20 cellular contexts compared by ENCODE assay signal in genomic region chrX:108271397-108271787, GRCh38.
A peak's percentile ranks its signal among the peaks of the same experiment; 100 is the strongest.
DNase-seq lines count a peak whose midpoint lies in the region; ATAC-seq and TF ChIP-seq lines count a peak whose summit lies in the region.
"Had no signal": no experiment of that assay in that cellular context is flagged by ENCODE, and none has a peak within 500 bp of the region (broad histone marks: within the 10 kb centered on the region; RNA-seq: fewer than 3 reads in every experiment).

No MANE protein-coding gene starts in this region.

- H3K4me1 ChIP-seq in BLaER1 = peaks cover 19% of the 10 kb centered on the region
- H3K4me1 ChIP-seq in hepatocyte (ENCODE audit: insufficient read depth) = no peaks in the 10 kb centered on the region
- H3K4me1 ChIP-seq in neuronal stem cell (ENCODE audit: control insufficient read depth in 2 of 2, insufficient read depth in 1 of 2, low read depth in 1 of 2, low read length in 2 of 2) = peaks cover 0 to 2% of the 10 kb centered on the region in 2 donors
- H3K4me1 ChIP-seq: pancreas, upper lobe of left lung had no signal

- H3K27me3 ChIP-seq in BLaER1 = peaks cover 91% of the 10 kb centered on the region
- no peaks in the 10 kb centered on the region for H3K27me3 ChIP-seq in hepatocyte
- H3K27me3 ChIP-seq in neuronal stem cell (ENCODE audit: control insufficient read depth in 3 of 3, insufficient read depth in 3 of 3, low read depth in 1 of 3, low read length in 3 of 3) = no peaks in the 10 kb centered on the region
- H3K27me3 ChIP-seq: upper lobe of left lung had no signal

- no peak overlapping the region for H2AFZ ChIP-seq in hepatocyte
- no peak overlapping the region for H2AFZ ChIP-seq in neuronal stem cell (ENCODE audit: low read length)

- no peaks in the 10 kb centered on the region for H3K9me2 ChIP-seq in hepatocyte (replicated peaks; ENCODE audit: insufficient read depth)

- H3K4me3 ChIP-seq in BLaER1 (no peak overlapping the region), hepatocyte (no peak overlapping the region), neuronal stem cell (ENCODE audit: low read length in 2 of 2) (no peak overlapping the region)
- H3K4me3 ChIP-seq: mucosa of descending colon, pancreas, SK-N-MC, upper lobe of left lung had no signal

- H3K36me3 ChIP-seq in BLaER1 = no peaks in the 10 kb centered on the region
- no peaks in the 10 kb centered on the region for H3K36me3 ChIP-seq in hepatocyte (replicated peaks; ENCODE audit: insufficient read depth, low read depth)
- H3K36me3 ChIP-seq in neuronal stem cell (replicated peaks in 1 of 2; ENCODE audit: control insufficient read depth in 2 of 2, insufficient read depth in 2 of 2, low read length in 2 of 2) = no peaks in the 10 kb centered on the region
- H3K36me3 ChIP-seq: pancreas, upper lobe of left lung had no signal

- H2AK5ac ChIP-seq in neuronal stem cell (ENCODE audit: low read depth, low read length) = no peak overlapping the region

- no peak overlapping the region for H4K8ac ChIP-seq in neuronal stem cell (ENCODE audit: low read depth, low read length)

- H4K91ac ChIP-seq in neuronal stem cell (ENCODE audit: low read depth, low read length, poor library complexity) = no peak overlapping the region

- H4K20me1 ChIP-seq in BLaER1 (peaks cover 26% of the 10 kb centered on the region; the same call in 1 of the 2 replicates), hepatocyte (ENCODE audit: insufficient read depth, poor library complexity, severe bottlenecking) (no peaks in the 10 kb centered on the region)

- no peak overlapping the region for H3K4ac ChIP-seq in neuronal stem cell (ENCODE audit: low read length)

- H3K18ac ChIP-seq in neuronal stem cell (ENCODE audit: low read length) = no peak overlapping the region

- no peak overlapping the region for H2BK15ac ChIP-seq in neuronal stem cell (ENCODE audit: low read length)

- DNase-seq in hepatocyte (ENCODE audit: low spot score) = no peak
- DNase-seq in neuronal stem cell (ENCODE audit: low spot score) = no peak
- DNase-seq in DMS114 treated with DMSO at 0.1 percent for 48 hours (lab: John Stamatoyannopoulos, UW; ENCODE audit: unreplicated experiment) = no peak
- DNase-seq: activated CD4-positive, alpha-beta T cell treated with anti-CD3 and anti-CD28 coated beads, Interleukin-2, amount 10 ng/mL, durations not matched to agents 24 days and 14 days; activated T-cell treated with anti-CD3 and anti-CD28 coated beads for 4 hours; hippocampal formation; left colon; mucosa of descending colon; OCI-M1; pancreas; stimulated activated naive CD4-positive, alpha-beta T cell; upper lobe of left lung had no signal

- TF ChIP-seq CTCF in hepatocyte (IDR thresholded peaks at IDR 0.05; ENCODE audit: poor library complexity) = no peak

- H3K23ac ChIP-seq in neuronal stem cell (ENCODE audit: low read depth, low read length, poor library complexity) = no peak overlapping the region

- H3K9me3 ChIP-seq in BLaER1 = peaks cover 10% of the 10 kb centered on the region; the same call in 1 of the 2 replicates
- H3K9me3 ChIP-seq in hepatocyte (ENCODE audit: low read depth) = no peaks in the 10 kb centered on the region
- peaks cover 0 to 2% of the 10 kb centered on the region in 2 donors for H3K9me3 ChIP-seq in neuronal stem cell (replicated peaks in 1 of 2; ENCODE audit: control insufficient read depth in 2 of 2, insufficient read depth in 1 of 2, low read depth in 1 of 2, low read length in 2 of 2)
- H3K9me3 ChIP-seq: mucosa of descending colon, pancreas, upper lobe of left lung had no signal

- no peaks in the 10 kb centered on the region for H3K79me1 ChIP-seq in neuronal stem cell (ENCODE audit: low read depth, low read length)

- H3K4me2 ChIP-seq in BLaER1 (peak overlapping the region; percentile 9; the same call in 1 of the 2 replicates), hepatocyte (no peak overlapping the region), neuronal stem cell (ENCODE audit: insufficient read depth, low read length, poor library complexity, severe bottlenecking) (no peak overlapping the region)

- H3K79me2 ChIP-seq in hepatocyte = no peaks in the 10 kb centered on the region

- H3K27ac ChIP-seq in BLaER1 (no peak overlapping the region), hepatocyte (peak overlapping the region; percentile 63), neuronal stem cell (replicated peaks; ENCODE audit: low read length) (no peak overlapping the region)
- H3K27ac ChIP-seq: pancreas, SK-N-MC, upper lobe of left lung had no signal

- no peak overlapping the region for H2BK5ac ChIP-seq in neuronal stem cell (ENCODE audit: low read length)

- 27% methylated on average over 2 of the region's 2 CpGs for WGBS in hepatocyte (ENCODE audit: low lambda C conversion rate, missing lambda C conversion rate)
- WGBS in neuronal stem cell (ENCODE audit: extremely low coverage in 2 of 2, insufficient read length in 2 of 2, insufficient replicate concordance in 1 of 2), 2 donors = no CpG with 5 or more reads among the region's 2 CpGs

- peak; percentile 58 for ATAC-seq in GM19043 (IDR thresholded peaks at IDR 0.05; ENCODE audit: low read depth, unreplicated experiment)
- ATAC-seq in HG03457 (IDR thresholded peaks at IDR 0.05; ENCODE audit: unreplicated experiment) = peak; percentile 61
- ATAC-seq in HG03469 (IDR thresholded peaks at IDR 0.05; ENCODE audit: unreplicated experiment) = no peak
- ATAC-seq in GM21529 (IDR thresholded peaks at IDR 0.05; ENCODE audit: unreplicated experiment) = no peak
- ATAC-seq: activated naive CD4-positive, alpha-beta T cell treated with anti-CD3 and anti-CD28 coated beads, Interleukin-2, amount 50 U/mL, for 72 hours; HepG2; left colon; mucosa of descending colon; pancreas had no signal

- no peak overlapping the region for H2BK12ac ChIP-seq in neuronal stem cell (ENCODE audit: low read length)

- H2BK120ac ChIP-seq in neuronal stem cell (ENCODE audit: low read depth, low read length) = no peak overlapping the region

- no peak overlapping the region for H3K14ac ChIP-seq in neuronal stem cell (ENCODE audit: low read length)

- no peak overlapping the region for H3K9ac ChIP-seq in BLaER1
- no peak overlapping the region for H3K9ac ChIP-seq in neuronal stem cell (ENCODE audit: low read depth, low read length, poor library complexity)

Comparison
In these comparisons a context has a peak if more than half of its experiments do, and no peak if none do; other contexts are left out.
1. ATAC-seq: peak in GM19043 (single experiment) and HG03457 (single experiment); none in HG03469 (single experiment) and GM21529 (single experiment).